In the genomic region with DNA sequence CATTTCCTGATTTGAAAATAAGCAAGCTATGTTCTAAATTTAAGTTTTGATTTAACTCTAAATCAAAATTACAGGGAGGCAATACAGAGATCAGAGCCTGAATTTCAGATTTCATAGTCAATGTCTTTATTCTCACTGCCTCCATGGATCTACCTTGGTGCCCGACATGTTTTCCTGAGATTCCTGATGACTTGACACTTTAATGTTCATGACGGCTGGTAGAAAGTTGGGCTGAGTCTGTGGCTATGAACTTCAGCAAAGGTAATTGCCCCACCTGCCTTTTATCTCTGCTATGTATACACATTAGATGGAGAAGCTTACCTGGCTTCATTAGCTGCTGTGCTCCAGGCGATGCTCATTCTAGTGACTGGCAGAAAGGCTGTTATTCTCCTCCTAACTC, we compare ENCODE assay signal across 1 cellular context.
TF ChIP-seq lines count a peak whose summit lies in the region.

No MANE protein-coding gene starts in this region.

TF ChIP-seq in GM23338, 12 proteins besides CTCF, POLR2A, EP300 and RAD21 (continued from another document):
- TF ChIP-seq NANOG (IDR thresholded peaks at IDR 0.05; ENCODE audit: borderline replicate concordance), result no peak
- TF ChIP-seq CREB1 (CRISPR knock-in tag; IDR thresholded peaks at IDR 0.05; ENCODE audit: low read depth), result no peak
- TF ChIP-seq JUNB (IDR thresholded peaks at IDR 0.05; ENCODE audit: unreplicated experiment), result no peak
- TF ChIP-seq STAT1 (IDR thresholded peaks at IDR 0.05; ENCODE audit: unreplicated experiment), result no peak
- TF ChIP-seq ZNF331 (CRISPR knock-in tag; IDR thresholded peaks at IDR 0.05; ENCODE audit: low read depth), result no peak
- TF ChIP-seq EZH2 (IDR thresholded peaks at IDR 0.05; ENCODE audit: low read depth, unreplicated experiment), result no peak
